ENCODE assay signal across 8 cellular contexts in the genomic region with DNA sequence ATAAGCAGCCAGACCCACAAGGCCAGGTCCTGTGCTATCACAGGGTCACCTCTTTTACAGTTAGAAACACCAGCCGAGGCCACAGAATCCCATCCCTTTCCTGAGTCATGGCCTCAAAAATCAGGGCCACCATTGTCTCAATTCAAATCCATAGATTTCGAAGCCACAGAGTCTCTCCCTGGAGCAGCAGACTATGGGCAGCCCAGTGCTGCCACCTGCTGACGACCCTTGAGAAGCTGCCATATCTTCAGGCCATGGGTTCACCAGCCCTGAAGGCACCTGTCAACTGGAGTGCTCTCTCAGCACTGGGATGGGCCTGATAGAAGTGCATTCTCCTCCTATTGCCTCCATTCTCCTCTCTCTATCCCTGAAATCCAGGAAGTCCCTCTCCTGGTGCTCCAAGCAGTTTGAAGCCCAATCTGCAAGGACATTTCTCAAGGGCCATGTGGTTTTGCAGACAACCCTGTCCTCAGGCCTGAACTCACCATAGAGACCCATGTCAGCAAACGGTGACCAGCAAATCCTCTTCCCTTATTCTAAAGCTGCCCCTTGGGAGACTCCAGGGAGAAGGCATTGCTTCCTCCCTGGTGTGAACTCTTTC. TPM values are rescaled to one million over a fixed set of nuclear protein-coding genes. Genes with fewer than 3 reads are reported as not detected.
DNase-seq lines count a peak whose midpoint lies in the region; ATAC-seq and TF ChIP-seq lines count a peak whose summit lies in the region.

No MANE protein-coding gene starts in this region.

- no peaks in the 10 kb centered on the region for H3K36me3 ChIP-seq in osteoblast (ENCODE audit: insufficient read depth, low read length)
- no peaks in the 10 kb centered on the region for H3K36me3 ChIP-seq in thoracic aorta

- DNase-seq in Caki2 (ENCODE audit: low read depth) (peak; percentile 33), RKO (ENCODE audit: low spot score) (peak; percentile 73), foreskin keratinocyte (peak; percentile 37 to 59), osteoblast (ENCODE audit: insufficient read length, low spot score, missing footprints) (no peak), thoracic aorta (ENCODE audit: low spot score) (no peak)

- ATAC-seq in activated T-helper 17 cell treated with anti-CD3 and anti-CD28 coated beads, Interleukin-2, amount 50 U/mL, for 72 hours (replicated peaks): peak; percentile 70
- ATAC-seq in foreskin keratinocyte (peak; percentile 70), thoracic aorta (ENCODE audit: insufficient number of reproducible peaks, low FRiP score, low read depth) (peak; percentile 29), HG02759 (IDR thresholded peaks at IDR 0.05; ENCODE audit: unreplicated experiment) (no peak)

- H3K4me2 ChIP-seq in osteoblast (ENCODE audit: insufficient read depth, low read length): no peak overlapping the region

- H3K9me3 Mint-ChIP-seq in activated T-helper 17 cell treated with anti-CD3 and anti-CD28 coated beads, Interleukin-2, amount 50 U/mL, for 72 hours: no peaks in the 10 kb centered on the region

- H3K9me3 ChIP-seq in osteoblast (ENCODE audit: low read depth, low read length): peaks cover 2% of the 10 kb centered on the region
- H3K9me3 ChIP-seq in thoracic aorta: no peaks in the 10 kb centered on the region

- no peaks in the 10 kb centered on the region for H3K4me1 ChIP-seq in foreskin keratinocyte
- H3K4me1 ChIP-seq in osteoblast (ENCODE audit: insufficient read depth, low read length): no peaks in the 10 kb centered on the region
- no peaks in the 10 kb centered on the region for H3K4me1 ChIP-seq in thoracic aorta (ENCODE audit: control insufficient read depth in 1 of 2, low read depth in 2 of 2)

- no peaks in the 10 kb centered on the region for H3K36me3 Mint-ChIP-seq in activated T-helper 17 cell treated with anti-CD3 and anti-CD28 coated beads, Interleukin-2, amount 50 U/mL, for 72 hours (ENCODE audit: low read depth)

- H3K27ac ChIP-seq in foreskin keratinocyte (peak overlapping the region; percentile 51), osteoblast (ENCODE audit: low read depth, low read length) (no peak overlapping the region), thoracic aorta (no peak overlapping the region)

- no peak overlapping the region for H2AFZ ChIP-seq in osteoblast (ENCODE audit: low read length)

- no peak for TF ChIP-seq EP300 in Ishikawa (IDR thresholded peaks at IDR 0.05; ENCODE audit: borderline replicate concordance)

- no peak overlapping the region for H3K4me3 ChIP-seq in osteoblast (ENCODE audit: insufficient read depth, low read length)
- no peak overlapping the region for H3K4me3 ChIP-seq in thoracic aorta

- H3K4me1 Mint-ChIP-seq in activated T-helper 17 cell treated with anti-CD3 and anti-CD28 coated beads, Interleukin-2, amount 50 U/mL, for 72 hours: no peaks in the 10 kb centered on the region

- H3K27me3 ChIP-seq in foreskin keratinocyte: no peaks in the 10 kb centered on the region
- H3K27me3 ChIP-seq in osteoblast (ENCODE audit: insufficient read depth, low read length): peaks cover 7% of the 10 kb centered on the region
- no peaks in the 10 kb centered on the region for H3K27me3 ChIP-seq in thoracic aorta (replicated peaks; ENCODE audit: insufficient read depth)

- H3K27ac Mint-ChIP-seq in activated T-helper 17 cell treated with anti-CD3 and anti-CD28 coated beads, Interleukin-2, amount 50 U/mL, for 72 hours: no peak overlapping the region

- H3K27me3 Mint-ChIP-seq in activated T-helper 17 cell treated with anti-CD3 and anti-CD28 coated beads, Interleukin-2, amount 50 U/mL, for 72 hours: peaks cover 16% of the 10 kb centered on the region

- H3K79me2 ChIP-seq in osteoblast (ENCODE audit: insufficient read depth, low read length): no peaks in the 10 kb centered on the region

- H3K4me3 Mint-ChIP-seq in activated T-helper 17 cell treated with anti-CD3 and anti-CD28 coated beads, Interleukin-2, amount 50 U/mL, for 72 hours: no peak overlapping the region

- H4K20me1 ChIP-seq in osteoblast (ENCODE audit: insufficient read depth, low read length): peaks cover 10% of the 10 kb centered on the region

- peak; percentile 94 for TF ChIP-seq CTCF in foreskin keratinocyte (conservative IDR thresholded peaks at IDR 0.05)
- peak; percentile 86 for TF ChIP-seq CTCF in osteoblast (IDR thresholded peaks at IDR 0.05; ENCODE audit: extremely low read depth, low read depth, low read length)
- peak; percentile 75 for TF ChIP-seq CTCF in thoracic aorta (IDR thresholded peaks at IDR 0.05)

- in situ Hi-C loops in Caki2 (cut with HindIII; ENCODE audit: low pct_unique_long_range_greater_than_20kb, low sequenced_read_pairs): no loop called here

- peak; percentile 89 for TF ChIP-seq RAD21 in Ishikawa (IDR thresholded peaks at IDR 0.05; ENCODE audit: low read depth)

TF ChIP-seq in Ishikawa, 13 proteins besides CTCF, POLR2A, EP300 and RAD21:
- TF ChIP-seq YY1 (IDR thresholded peaks at IDR 0.05; ENCODE audit: low read depth): 0 out of 2 replicates have a peak, but pooled peaks have one; percentile 24
- TF ChIP-seq, protein P1, sequence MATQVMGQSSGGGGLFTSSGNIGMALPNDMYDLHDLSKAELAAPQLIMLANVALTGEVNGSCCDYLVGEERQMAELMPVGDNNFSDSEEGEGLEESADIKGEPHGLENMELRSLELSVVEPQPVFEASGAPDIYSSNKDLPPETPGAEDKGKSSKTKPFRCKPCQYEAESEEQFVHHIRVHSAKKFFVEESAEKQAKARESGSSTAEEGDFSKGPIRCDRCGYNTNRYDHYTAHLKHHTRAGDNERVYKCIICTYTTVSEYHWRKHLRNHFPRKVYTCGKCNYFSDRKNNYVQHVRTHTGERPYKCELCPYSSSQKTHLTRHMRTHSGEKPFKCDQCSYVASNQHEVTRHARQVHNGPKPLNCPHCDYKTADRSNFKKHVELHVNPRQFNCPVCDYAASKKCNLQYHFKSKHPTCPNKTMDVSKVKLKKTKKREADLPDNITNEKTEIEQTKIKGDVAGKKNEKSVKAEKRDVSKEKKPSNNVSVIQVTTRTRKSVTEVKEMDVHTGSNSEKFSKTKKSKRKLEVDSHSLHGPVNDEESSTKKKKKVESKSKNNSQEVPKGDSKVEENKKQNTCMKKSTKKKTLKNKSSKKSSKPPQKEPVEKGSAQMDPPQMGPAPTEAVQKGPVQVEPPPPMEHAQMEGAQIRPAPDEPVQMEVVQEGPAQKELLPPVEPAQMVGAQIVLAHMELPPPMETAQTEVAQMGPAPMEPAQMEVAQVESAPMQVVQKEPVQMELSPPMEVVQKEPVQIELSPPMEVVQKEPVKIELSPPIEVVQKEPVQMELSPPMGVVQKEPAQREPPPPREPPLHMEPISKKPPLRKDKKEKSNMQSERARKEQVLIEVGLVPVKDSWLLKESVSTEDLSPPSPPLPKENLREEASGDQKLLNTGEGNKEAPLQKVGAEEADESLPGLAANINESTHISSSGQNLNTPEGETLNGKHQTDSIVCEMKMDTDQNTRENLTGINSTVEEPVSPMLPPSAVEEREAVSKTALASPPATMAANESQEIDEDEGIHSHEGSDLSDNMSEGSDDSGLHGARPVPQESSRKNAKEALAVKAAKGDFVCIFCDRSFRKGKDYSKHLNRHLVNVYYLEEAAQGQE (IDR thresholded peaks at IDR 0.05; ENCODE audit: low read depth): 0 out of 2 replicates have a peak, but pooled peaks have one; percentile 12
- TF ChIP-seq TCF12 (IDR thresholded peaks at IDR 0.05; ENCODE audit: low read depth): no peak
- no peak for TF ChIP-seq TEAD4 (IDR thresholded peaks at IDR 0.05)
TF ChIP-seq in Ishikawa: peak in this region for 2.

RNA-seq across cellular contexts. Expression of a gene that starts 39.6 kb away (rescaled TPM):
- total RNA-seq in Caki2 (2014; rRNA removed; shearing (Covaris generic); ENCODE audit: low replicate concordance): 1.1 TPM in 1 of 2 replicates, not detected in the other
- total RNA-seq in activated T-helper 17 cell treated with anti-CD3 and anti-CD28 coated beads, Interleukin-2, amount 50 U/mL, for 72 hours: not detected
- total RNA-seq in foreskin keratinocyte (1.3 TPM in 2 replicates), osteoblast (not detected in 2 replicates), thoracic aorta (not detected)
- 0.76 and 0.83 TPM in 2 replicates for polyA plus RNA-seq in foreskin keratinocyte

RNA-seq across cellular contexts. Expression of a gene that starts 52.3 kb away (rescaled TPM):
- 8.9 and 18.6 TPM in 2 replicates for total RNA-seq in Caki2 (2014; rRNA removed; shearing (Covaris generic); ENCODE audit: low replicate concordance)
- total RNA-seq in activated T-helper 17 cell treated with anti-CD3 and anti-CD28 coated beads, Interleukin-2, amount 50 U/mL, for 72 hours: 1 to 10 TPM; 6.9 to 7.3 TPM
- total RNA-seq in foreskin keratinocyte (12.2 and 15.8 TPM in 2 replicates), osteoblast (15.6 and 18.1 TPM in 2 replicates), thoracic aorta (10 to 100 TPM in 1 of 2 donors, 1 to 10 TPM in 1; 3.0 to 22.7 TPM)
- 17.1 and 19.8 TPM in 2 replicates for polyA plus RNA-seq in foreskin keratinocyte

Comparison
In these comparisons a context has a peak if more than half of its experiments do, and no peak if none do; other contexts are left out.
1. DNase-seq: peak in Caki2 (single experiment), RKO (single experiment) and foreskin keratinocyte (2 of 2); none in osteoblast (single experiment) and thoracic aorta (single experiment).
2. Peak in every context shown above with its lines, with median percentiles within 50 percentile points of each other: CTCF ChIP-seq.